ENCODE assay signal across 24 cellular contexts in genomic region chr17:38915639-38915995, GRCh38. TPM values are rescaled to one million over a fixed set of nuclear protein-coding genes. Genes with fewer than 3 reads are reported as not detected.
DNase-seq lines count a peak whose midpoint lies in the region; ATAC-seq and TF ChIP-seq lines count a peak whose summit lies in the region.
"Had no signal": no experiment of that assay in that cellular context is flagged by ENCODE, and none has a peak within 500 bp of the region (broad histone marks: within the 10 kb centered on the region; RNA-seq: fewer than 3 reads in every experiment).

No MANE protein-coding gene starts in this region.

- no peak overlapping the region for H2BK12ac ChIP-seq in neuronal stem cell (ENCODE audit: low read length)

- H3K18ac ChIP-seq in neuronal stem cell (ENCODE audit: low read length): no peak overlapping the region

- H3K4me3 ChIP-seq in SK-N-SH (ENCODE audit: low read depth in 2 of 2, low read length in 1 of 2): no peak overlapping the region
- no peak overlapping the region for H3K4me3 ChIP-seq in CD8-positive, alpha-beta memory T cell (ENCODE audit: low read length)
- no peak overlapping the region for H3K4me3 ChIP-seq in dorsolateral prefrontal cortex
- no peak overlapping the region for H3K4me3 ChIP-seq in neuronal stem cell (ENCODE audit: low read length in 2 of 2)
- H3K4me3 ChIP-seq in upper lobe of left lung: no peak overlapping the region
- H3K4me3 ChIP-seq in suprapubic skin: no peak overlapping the region
- H3K4me3 ChIP-seq: BLaER1, HAP-1, transverse colon had no signal

- H2BK15ac ChIP-seq in neuronal stem cell (ENCODE audit: low read length): no peak overlapping the region

- peaks cover 15% of the 10 kb centered on the region for H3F3A ChIP-seq in SK-N-SH (replicated peaks; ENCODE audit: insufficient read depth)

- H3K27me3 ChIP-seq in SK-N-SH (ENCODE audit: insufficient read depth) (no peaks in the 10 kb centered on the region), dorsolateral prefrontal cortex (no peaks in the 10 kb centered on the region), neuronal stem cell (ENCODE audit: control insufficient read depth in 3 of 3, insufficient read depth in 3 of 3, low read depth in 1 of 3, low read length in 3 of 3) (no peaks in the 10 kb centered on the region), upper lobe of left lung (no peaks in the 10 kb centered on the region), suprapubic skin (no peaks in the 10 kb centered on the region)
- no peaks in the 10 kb centered on the region for H3K27me3 ChIP-seq in CD8-positive, alpha-beta memory T cell (ENCODE audit: insufficient read depth, low read length, poor library complexity, severe bottlenecking)
- H3K27me3 ChIP-seq: BLaER1, transverse colon had no signal

- peak overlapping the region; percentile 46 for H3K23ac ChIP-seq in neuronal stem cell (ENCODE audit: low read depth, low read length, poor library complexity)

- H3K4me2 ChIP-seq in SK-N-SH (no peak overlapping the region), neuronal stem cell (ENCODE audit: insufficient read depth, low read length, poor library complexity, severe bottlenecking) (no peak overlapping the region)
- H3K4me2 ChIP-seq: BLaER1 had no signal

- no peak for TF ChIP-seq POLR2A in upper lobe of left lung (IDR thresholded peaks at IDR 0.05)
- no peak for TF ChIP-seq POLR2A in suprapubic skin (IDR thresholded peaks at IDR 0.05)

- no peak for TF ChIP-seq RAD21 in SK-N-SH (IDR thresholded peaks at IDR 0.05; ENCODE audit: low read length)

- H3K4me1 ChIP-seq in SK-N-SH (ENCODE audit: control insufficient read depth in 1 of 2, insufficient read depth in 2 of 2, low read depth in 1 of 2, low read length in 1 of 2): peaks cover 0 to 39% of the 10 kb centered on the region in 2 experiments; a peak in 2 of 4 replicates
- no peaks in the 10 kb centered on the region for H3K4me1 ChIP-seq in CD8-positive, alpha-beta memory T cell (ENCODE audit: insufficient read depth, low read length)
- no peaks in the 10 kb centered on the region for H3K4me1 ChIP-seq in neuronal stem cell (ENCODE audit: control insufficient read depth in 2 of 2, insufficient read depth in 1 of 2, low read depth in 1 of 2, low read length in 2 of 2)
- H3K4me1 ChIP-seq in upper lobe of left lung: peaks cover 24 to 50% (median 37%) of the 10 kb centered on the region in 4 donors
- H3K4me1 ChIP-seq in suprapubic skin: peaks cover 43% of the 10 kb centered on the region
- H3K4me1 ChIP-seq: HAP-1 had no signal

- H4K8ac ChIP-seq in neuronal stem cell (ENCODE audit: low read depth, low read length): no peak overlapping the region

- no peak overlapping the region for H2BK120ac ChIP-seq in neuronal stem cell (ENCODE audit: low read depth, low read length)

- no peak overlapping the region for H2AFZ ChIP-seq in SK-N-SH (ENCODE audit: low read depth)
- no peak overlapping the region for H2AFZ ChIP-seq in neuronal stem cell (ENCODE audit: low read length)

- no peak overlapping the region for H3K4me3 Mint-ChIP-seq in CD8-positive, alpha-beta memory T cell

- H3K27ac ChIP-seq in SK-N-SH (ENCODE audit: low read depth in 2 of 2, low read length in 1 of 2): peak overlapping the region in 1 of 2 experiments; percentile 64; a peak in 2 of 4 replicates
- no peak overlapping the region for H3K27ac ChIP-seq in CD8-positive, alpha-beta memory T cell (ENCODE audit: low read depth, low read length)
- peak overlapping the region in 2 of 59 donors; percentile 7 to 23 for H3K27ac ChIP-seq in dorsolateral prefrontal cortex
- no peak overlapping the region for H3K27ac ChIP-seq in neuronal stem cell (replicated peaks; ENCODE audit: low read length)
- H3K27ac ChIP-seq in upper lobe of left lung: peak overlapping the region in 2 of 4 donors; percentile 32 to 54
- H3K27ac ChIP-seq in suprapubic skin: no peak overlapping the region
- H3K27ac ChIP-seq: 22Rv1, BLaER1 had no signal

- H3K27ac Mint-ChIP-seq in CD8-positive, alpha-beta memory T cell: peak overlapping the region in 5 of 8 donors; percentile 1 to 80 (median 64)

- no peak for TF ChIP-seq CTCF in SK-N-SH (IDR thresholded peaks at IDR 0.05)
- TF ChIP-seq CTCF in dorsolateral prefrontal cortex (IDR thresholded peaks at IDR 0.05 in 54 of 56, conservative IDR thresholded peaks at IDR 0.05 in 2 of 56; ENCODE audit: low read depth in 1 of 56, partially characterized antibody in 56 of 56): no peak
- TF ChIP-seq CTCF in upper lobe of left lung (IDR thresholded peaks at IDR 0.05): no peak
- TF ChIP-seq CTCF in suprapubic skin (IDR thresholded peaks at IDR 0.05): no peak

- peaks cover 5% of the 10 kb centered on the region for H3K79me1 ChIP-seq in neuronal stem cell (ENCODE audit: low read depth, low read length)

- peaks cover 6 to 92% (median 11%) of the 10 kb centered on the region in 3 donors for H3K36me3 Mint-ChIP-seq in CD8-positive, alpha-beta memory T cell

- no peak overlapping the region for H2BK5ac ChIP-seq in neuronal stem cell (ENCODE audit: low read length)

- intact Hi-C loops in dorsolateral prefrontal cortex (cut with DNase I): no loop called here

- H4K20me1 ChIP-seq in SK-N-SH (ENCODE audit: insufficient read depth): peaks cover 33% of the 10 kb centered on the region

- no peak overlapping the region for H3K4ac ChIP-seq in neuronal stem cell (ENCODE audit: low read length)

- TF ChIP-seq EP300 in SK-N-SH (IDR thresholded peaks at IDR 0.05; ENCODE audit: borderline replicate concordance in 1 of 2, low read depth in 1 of 2, low read length in 1 of 2): no peak
- no peak for TF ChIP-seq EP300 in upper lobe of left lung (IDR thresholded peaks at IDR 0.05)
- TF ChIP-seq EP300 in suprapubic skin (IDR thresholded peaks at IDR 0.05): no peak

- H3K4me1 Mint-ChIP-seq in CD8-positive, alpha-beta memory T cell: peaks cover 16 to 48% (median 21%) of the 10 kb centered on the region in 3 donors

- H4K91ac ChIP-seq in neuronal stem cell (ENCODE audit: low read depth, low read length, poor library complexity): no peak overlapping the region

- H3K9ac ChIP-seq in SK-N-SH (no peak overlapping the region), neuronal stem cell (ENCODE audit: low read depth, low read length, poor library complexity) (no peak overlapping the region)
- H3K9ac ChIP-seq: BLaER1 had no signal

- WGBS in SK-N-SH (ENCODE audit: low lambda C conversion rate): 67% methylated on average over 5 of the region's 7 CpGs
- no CpG with 5 or more reads among the region's 7 CpGs for WGBS in neuronal stem cell (ENCODE audit: extremely low coverage in 2 of 2, insufficient read length in 2 of 2, insufficient replicate concordance in 1 of 2), 2 donors
- WGBS in upper lobe of left lung, 2 donors: 78 to 90% methylated on average over 4 to 7 of the region's 7 CpGs
- whole genome bisulfite sequencing in suprapubic skin: 76% methylated on average over 5 of the region's 7 CpGs

- no peaks in the 10 kb centered on the region for H3K9me2 ChIP-seq in SK-N-SH

- no peaks in the 10 kb centered on the region for H3K9me3 Mint-ChIP-seq in CD8-positive, alpha-beta memory T cell

- no peak for ATAC-seq in SK-N-SH treated with all-trans-retinoic acid at 6 μM for 48 hours
- no peak for ATAC-seq in upper lobe of left lung (ENCODE audit: low FRiP score in 2 of 2)

- peaks cover 0 to 2% of the 10 kb centered on the region in 2 donors for H3K27me3 Mint-ChIP-seq in CD8-positive, alpha-beta memory T cell

- POLR2A ChIA-PET in SK-N-SH (lab: Yijun Ruan, JAX): interaction anchor here (1.8 to 2.4 kb wide), 3 partner anchors 9 to 62 kb away, joined by 4 to 15 read pairs (median 9); partner anchors contain the start of gene LASP1NB
- POLR2A ChIA-PET in CD8-positive, alpha-beta memory T cell (lab: Charles Lee): interaction anchor here (1.3 kb wide), 1 partner anchor 30 kb away, joined by 3 read pairs; no protein-coding TSS in a partner anchor

- CTCF ChIA-PET in SK-N-SH (lab: Yijun Ruan, JAX): interaction anchor here (1.1 to 1.9 kb wide), 7 partner anchors 8 to 708 kb away, joined by 3 to 7 read pairs (median 4); no protein-coding TSS in a partner anchor
- CTCF ChIA-PET in CD8-positive, alpha-beta memory T cell (lab: Charles Lee): interaction anchor here (3.7 kb wide), 1 partner anchor 8 kb away, joined by 14 read pairs; the partner anchor contains the start of gene LASP1NB

- peaks cover 41% of the 10 kb centered on the region for H3K79me2 ChIP-seq in SK-N-SH (ENCODE audit: insufficient read depth)

- H2AK5ac ChIP-seq in neuronal stem cell (ENCODE audit: low read depth, low read length): no peak overlapping the region

- DNase-seq in SK-N-SH: peak; percentile 47
- DNase-seq in CD8-positive, alpha-beta memory T cell: no peak
- peak in 6 of 10 donors; percentile 1 to 31 (median 18) for DNase-seq in dorsolateral prefrontal cortex
- DNase-seq in neuronal stem cell (ENCODE audit: low spot score): no peak
- DNase-seq in upper lobe of left lung: no peak
- DNase-seq in Ammon's horn (ENCODE audit: low spot score): no peak
- no peak for DNase-seq in suprapubic skin (ENCODE audit: low spot score in 2 of 2)
- DNase-seq: activated T-cell treated with anti-CD3 and anti-CD28 coated beads for 4 hours; amygdala; cerebellar nuclear complex; DMS53; foreskin melanocyte; NCI-H1694; NCI-H345; NK-92 treated with Interleukin-12 subunit alpha and Interleukin-12 subunit beta, amount 100 ng/mL, for 24 hours; stimulated activated CD4-positive, alpha-beta T cell treated with anti-CD3 and anti-CD28 coated beads, Interleukin-4, amount 100 ng/mL, for 24 hours; T-helper 2 cell; transverse colon had no signal

- H3K9me3 ChIP-seq in SK-N-SH: no peaks in the 10 kb centered on the region
- no peaks in the 10 kb centered on the region for H3K9me3 ChIP-seq in CD8-positive, alpha-beta memory T cell (ENCODE audit: low read length)
- no peaks in the 10 kb centered on the region for H3K9me3 ChIP-seq in neuronal stem cell (replicated peaks in 1 of 2; ENCODE audit: control insufficient read depth in 2 of 2, insufficient read depth in 1 of 2, low read depth in 1 of 2, low read length in 2 of 2)
- no peaks in the 10 kb centered on the region for H3K9me3 ChIP-seq in upper lobe of left lung
- H3K9me3 ChIP-seq in suprapubic skin: no peaks in the 10 kb centered on the region
- H3K9me3 ChIP-seq: BLaER1, HAP-1, transverse colon had no signal

- H3K14ac ChIP-seq in neuronal stem cell (ENCODE audit: low read length): no peak overlapping the region

- H3K36me3 ChIP-seq in SK-N-SH (replicated peaks in 1 of 2; ENCODE audit: control insufficient read depth in 1 of 2, insufficient read depth in 2 of 2, low read length in 1 of 2) (peaks cover 28 to 40% of the 10 kb centered on the region in 2 experiments), neuronal stem cell (replicated peaks in 1 of 2; ENCODE audit: control insufficient read depth in 2 of 2, insufficient read depth in 2 of 2, low read length in 2 of 2) (peaks cover 22 to 87% of the 10 kb centered on the region in 2 donors), upper lobe of left lung (peaks cover 31 to 90% (median 72%) of the 10 kb centered on the region in 4 donors), suprapubic skin (peaks cover 89% of the 10 kb centered on the region)
- H3K36me3 ChIP-seq in CD8-positive, alpha-beta memory T cell (ENCODE audit: insufficient read depth, low read length): peaks cover 63% of the 10 kb centered on the region

RNA-seq across cellular contexts. Expression of gene LASP1, which starts 45.8 kb away (rescaled TPM):
- 79.7 and 102 TPM in 2 replicates for polyA plus RNA-seq in SK-N-SH (2012; rRNA removed)
- polyA plus RNA-seq in SK-N-SH (2012; cell fraction: cytosol; rRNA removed): 59.0 and 70.3 TPM in 2 replicates
- 88.9 and 142 TPM in 2 replicates for polyA plus RNA-seq in SK-N-SH (2012; cell fraction: nucleus; rRNA removed)
- total RNA-seq in CD8-positive, alpha-beta memory T cell: 100 to 1,000 TPM; 128 to 135 TPM
- 76.1 TPM for polyA plus RNA-seq in CD8-positive, alpha-beta memory T cell
- 100 to 1,000 TPM in 14 of 120 experiments, 10 to 100 TPM in 106; 54.6 to 125 (median 90.0) TPM for total RNA-seq in dorsolateral prefrontal cortex
- 77.5 TPM for polyA plus RNA-seq in neuronal stem cell (2013, experiment 1 of 2)
- polyA plus RNA-seq in neuronal stem cell (2013, experiment 2 of 2): 79.6 TPM
- total RNA-seq in upper lobe of left lung: 100 to 1,000 TPM in 5 of 6 donors, 10 to 100 TPM in 1; 97.9 to 168 (median 149) TPM
- 100 to 1,000 TPM in 2 of 4 donors, 10 to 100 TPM in 2; 83.1 to 124 (median 99.6) TPM for total RNA-seq in suprapubic skin

RNA-seq across cellular contexts. Expression of gene FBXO47, which starts 51.6 kb away (rescaled TPM):
- not detected in 2 replicates for polyA plus RNA-seq in SK-N-SH (2012; rRNA removed)
- polyA plus RNA-seq in SK-N-SH (2012; cell fraction: cytosol; rRNA removed): not detected in 2 replicates
- not detected in 2 replicates for polyA plus RNA-seq in SK-N-SH (2012; cell fraction: nucleus; rRNA removed)
- not detected for total RNA-seq in CD8-positive, alpha-beta memory T cell
- polyA plus RNA-seq in CD8-positive, alpha-beta memory T cell: not detected
- under 1 TPM in 10 of 120 experiments, not detected in 110; 0.14 to 0.39 (median 0.26) TPM for total RNA-seq in dorsolateral prefrontal cortex
- polyA plus RNA-seq in neuronal stem cell (2013, experiment 1 of 2): not detected
- polyA plus RNA-seq in neuronal stem cell (2013, experiment 2 of 2): not detected
- not detected for total RNA-seq in upper lobe of left lung
- total RNA-seq in suprapubic skin: not detected
- total RNA-seq: HT1080, Right ventricle myocardium superior, transverse colon had no signal

Comparison
In these comparisons a context has a peak if more than half of its experiments do, and no peak if none do; other contexts are left out.
1. DNase-seq: peak in SK-N-SH (single experiment) and dorsolateral prefrontal cortex (6 of 10); none in CD8-positive, alpha-beta memory T cell (0 of 5), neuronal stem cell (single experiment), upper lobe of left lung (0 of 2), Ammon's horn (single experiment) and suprapubic skin (0 of 2).